31 cellular contexts compared by ENCODE assay signal in genomic region chr4:150206981-150207380, GRCh38.
"Had no signal": no experiment of that assay in that cellular context is flagged by ENCODE, and none has a peak within 500 bp of the region (broad histone marks: within the 10 kb centered on the region; RNA-seq: fewer than 3 reads in every experiment).

No MANE protein-coding gene starts in this region.

- ATAC-seq: activated CD8-positive, alpha-beta memory T cell treated with anti-CD3 and anti-CD28 coated beads, Interleukin-2, amount 10 ng/mL, durations not matched to agents 7 days and 5 days; activated CD8-positive, alpha-beta T cell treated with anti-CD3 and anti-CD28 coated beads, Interleukin-2, amount 10 ng/mL, durations not matched to agents 7 days and 5 days; activated naive CD4-positive, alpha-beta T cell treated with anti-CD3 and anti-CD28 coated beads, Interleukin-2, amount 50 U/mL, for 72 hours; foreskin keratinocyte; heart right ventricle; left lobe of liver; lower lobe of right lung; mucosa of descending colon; natural killer cell treated with Interleukin-12 subunit alpha and Interleukin-12 subunit beta and Interleukin-15 and Interleukin-18, amount 100 ng/mL, for 72 hours; psoas muscle; stimulated activated memory B cell treated with anti-CD40 and anti-IgM and Interleukin-4, amounts not matched to agents 10 μg/mL and 1 μg/mL and 100 μg/mL, for 72 hours; stimulated activated naive CD8-positive, alpha-beta T cell treated with anti-CD3 and anti-CD28 coated beads, Interleukin-15, amount 100 ng/mL, for 72 hours; WTC11 had no signal

- H3K36me3 ChIP-seq: esophagus muscularis mucosa, heart right ventricle, lower lobe of right lung, ovary, sigmoid colon, upper lobe of left lung, vagina had no signal

- H3K27ac ChIP-seq: esophagus muscularis mucosa, foreskin keratinocyte, lower lobe of right lung, ovary, psoas muscle, sigmoid colon, upper lobe of left lung, vagina had no signal

- DNase-seq: activated CD4-positive, alpha-beta T cell treated with anti-CD3 and anti-CD28 coated beads for 1 hour; activated CD8-positive, alpha-beta memory T cell treated with anti-CD3 and anti-CD28 coated beads, Interleukin-2, amount 10 ng/mL, durations not matched to agents 7 days and 5 days; activated CD8-positive, alpha-beta T cell treated with anti-CD3 and anti-CD28 coated beads, Interleukin-2, amount 10 ng/mL, durations not matched to agents 7 days and 5 days; activated naive CD4-positive, alpha-beta T cell; activated T-cell treated with anti-CD3 and anti-CD28 coated beads, Interleukin-2, amount 50 U/mL, for 48 hours; dermis blood vessel endothelial cell; effector CD4-positive, alpha-beta T cell; foreskin keratinocyte; heart right ventricle; kidney glomerular epithelial cell; lower lobe of right lung; mesenchymal stem cell; mucosa of descending colon; ovary; psoas muscle; sigmoid colon; small intestine; stimulated activated CD4-positive, alpha-beta T cell treated with anti-CD3 and anti-CD28 coated beads, Interleukin-1b, Interleukin-23, amount 100 ng/mL, for 48 hours; stimulated activated CD4-positive, alpha-beta T cell treated with anti-CD3 and anti-CD28 coated beads, Interleukin-4, amount 100 ng/mL, for 4 hours; stimulated activated CD8-positive, alpha-beta memory T cell treated with anti-CD3 and anti-CD28 coated beads, Interleukin-4, amount 100 ng/mL, for 48 hours; stimulated activated naive CD8-positive, alpha-beta T cell treated with anti-CD3 and anti-CD28 coated beads, Interleukin-15, amount 100 ng/mL, for 72 hours; substantia nigra; T-helper 2 cell; upper lobe of left lung had no signal

- H3K9me3 ChIP-seq: esophagus muscularis mucosa, heart right ventricle, lower lobe of right lung, mucosa of descending colon, ovary, psoas muscle, sigmoid colon, upper lobe of left lung, vagina had no signal

- H3K4me1 ChIP-seq: foreskin keratinocyte, lower lobe of right lung, psoas muscle, upper lobe of left lung, vagina had no signal

- H3K27me3 ChIP-seq: esophagus muscularis mucosa, heart right ventricle, ovary, sigmoid colon, upper lobe of left lung, vagina had no signal

- H3K4me3 ChIP-seq: esophagus muscularis mucosa, heart right ventricle, lower lobe of right lung, mucosa of descending colon, ovary, psoas muscle, sigmoid colon, upper lobe of left lung, vagina had no signal
